ENCODE assay signal across 9 cellular contexts in the genomic region with DNA sequence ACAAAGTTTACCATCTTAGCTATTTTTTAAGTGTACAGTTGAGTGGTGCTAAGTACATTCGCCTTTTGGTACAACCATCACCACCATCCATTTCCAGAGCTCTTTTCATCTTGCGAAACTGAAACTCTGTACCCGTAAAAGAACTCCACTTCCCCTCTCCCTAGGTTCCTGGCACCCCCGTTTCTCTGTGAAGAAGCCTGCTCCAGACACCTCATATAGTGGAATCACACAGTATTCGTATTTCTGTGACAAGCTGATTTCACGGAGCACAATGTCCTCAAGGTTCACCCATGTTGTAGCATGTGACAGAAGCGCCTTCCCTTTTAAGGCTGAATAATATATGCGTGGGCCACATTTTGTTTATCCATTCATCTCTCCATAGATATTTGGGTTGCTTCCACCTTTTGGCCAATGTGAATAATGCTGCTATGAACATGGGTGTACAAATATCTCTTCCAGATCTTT. TPM values are rescaled to one million over a fixed set of nuclear protein-coding genes. Genes with fewer than 3 reads are reported as not detected.
DNase-seq lines count a peak whose midpoint lies in the region; ATAC-seq and TF ChIP-seq lines count a peak whose summit lies in the region.
"Had no signal": no experiment of that assay in that cellular context is flagged by ENCODE, and none has a peak within 500 bp of the region (broad histone marks: within the 10 kb centered on the region; RNA-seq: fewer than 3 reads in every experiment).

No MANE protein-coding gene starts in this region.

- ATAC-seq in body of pancreas: no peak

- H3K79me2 ChIP-seq in ACC112 (ENCODE audit: control insufficient read depth, insufficient read depth, low read length, unreplicated experiment): no peaks in the 10 kb centered on the region

- intact Hi-C loops in body of pancreas (cut with DNase I): loop anchor here (10.0 kb wide), 1 partner anchor 46 kb away; no protein-coding TSS in a partner anchor

- no peak for TF ChIP-seq CTCF in body of pancreas (IDR thresholded peaks at IDR 0.05)
- no peak for TF ChIP-seq CTCF in WERI-Rb-1 (IDR thresholded peaks at IDR 0.05; ENCODE audit: low read depth, low read length)

- H3K27ac ChIP-seq in ACC112 (ENCODE audit: low read depth, low read length): peak overlapping the region; percentile 93
- H3K27ac ChIP-seq in body of pancreas: peak overlapping the region; percentile 19 to 88 (median 86)
- H3K27ac ChIP-seq in mesodermal cell (ENCODE audit: low read depth, low read length, severe bottlenecking): peak overlapping the region; percentile 99
- H3K27ac ChIP-seq in WERI-Rb-1: no peak overlapping the region

- H3K4me3 ChIP-seq in ACC112 (ENCODE audit: low read depth, low read length) (peak overlapping the region; percentile 49), body of pancreas (peak overlapping the region in 1 of 2 donors; percentile 3), mesodermal cell (ENCODE audit: extremely low read depth, insufficient read depth, low read length, poor library complexity, severe bottlenecking) (peak overlapping the region; percentile 5), WERI-Rb-1 (ENCODE audit: low read depth, low read length) (no peak overlapping the region)

- DNase-seq in HS-27A (ENCODE audit: low read depth) (peak; percentile 27), body of pancreas (no peak), T-helper 9 cell (no peak), NCI-H2196 treated with DMSO at 0.1 percent for 48 hours (lab: John Stamatoyannopoulos, UW; ENCODE audit: unreplicated experiment) (no peak), activated T-cell treated with anti-CD3 and anti-CD28 coated beads for 4 hours (no peak), WERI-Rb-1 (no peak)
- DNase-seq: DMS79 treated with DMSO at 0.1 percent for 48 hours had no signal

- H2AFZ ChIP-seq in ACC112 (ENCODE audit: low read length, unreplicated experiment): peak overlapping the region; percentile 80

- no peaks in the 10 kb centered on the region for H3K27me3 ChIP-seq in ACC112 (ENCODE audit: insufficient read depth, low read length)
- no peaks in the 10 kb centered on the region for H3K27me3 ChIP-seq in body of pancreas
- H3K27me3 ChIP-seq in WERI-Rb-1 (ENCODE audit: insufficient read depth, low read depth, severe bottlenecking): no peaks in the 10 kb centered on the region

- peaks cover 49% of the 10 kb centered on the region for H3K4me1 ChIP-seq in ACC112 (ENCODE audit: control insufficient read depth, insufficient read depth, low read length, unreplicated experiment)
- peaks cover 18% of the 10 kb centered on the region for H3K4me1 ChIP-seq in body of pancreas
- peaks cover 50% of the 10 kb centered on the region for H3K4me1 ChIP-seq in mesodermal cell (ENCODE audit: control insufficient read depth, insufficient read depth, low read length, poor library complexity, severe bottlenecking)

- H3K9me3 ChIP-seq in body of pancreas (no peaks in the 10 kb centered on the region), mesodermal cell (ENCODE audit: control insufficient read depth, low read length) (no peaks in the 10 kb centered on the region), WERI-Rb-1 (ENCODE audit: severe bottlenecking) (no peaks in the 10 kb centered on the region)

- TF ChIP-seq POLR2A in body of pancreas (IDR thresholded peaks at IDR 0.05): no peak

- no peaks in the 10 kb centered on the region for H3K36me3 ChIP-seq in ACC112 (ENCODE audit: insufficient read depth, low read length)
- H3K36me3 ChIP-seq in body of pancreas (replicated peaks in 1 of 2; ENCODE audit: insufficient read depth in 1 of 2, low read depth in 2 of 2): no peaks in the 10 kb centered on the region
- H3K36me3 ChIP-seq in mesodermal cell (ENCODE audit: control insufficient read depth, insufficient read depth, low read length): no peaks in the 10 kb centered on the region
- H3K36me3 ChIP-seq in WERI-Rb-1: no peaks in the 10 kb centered on the region

- 82 to 85% methylated on average over 8 of the region's 8 CpGs for WGBS in body of pancreas, 2 donors
- WGBS in mesodermal cell (ENCODE audit: insufficient coverage in 2 of 2), 2 experiments: 80 to 87% methylated on average over 5 to 7 of the region's 8 CpGs

RNA-seq across cellular contexts. Expression of a gene that starts 54.2 kb away (rescaled TPM):
- total RNA-seq in body of pancreas: 1 to 10 TPM; 6.5 to 9.9 TPM
- polyA plus RNA-seq in mesodermal cell (2013, experiment 1 of 2): 3.7 TPM
- polyA plus RNA-seq in mesodermal cell (2013, experiment 2 of 2): 3.2 TPM
